In the genomic region with DNA sequence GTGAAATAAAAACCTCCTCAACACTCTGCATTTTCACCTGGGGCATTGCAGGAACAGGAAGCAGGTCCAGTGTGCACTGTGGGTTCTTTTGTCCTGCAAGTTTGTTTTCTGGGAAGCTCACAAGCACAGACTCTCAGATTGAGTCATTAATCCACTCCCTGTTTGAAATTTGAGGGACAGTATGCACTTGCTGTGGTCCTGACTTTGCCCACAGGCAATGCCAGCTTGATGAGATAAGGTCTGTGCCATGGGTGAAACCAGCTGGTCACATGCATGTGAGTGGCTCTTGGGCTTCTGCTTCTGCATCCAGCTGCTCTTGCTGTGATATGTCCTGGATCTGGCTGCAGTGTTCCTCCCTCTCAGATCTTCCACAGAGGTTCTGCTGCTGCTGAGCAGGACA, we compare ENCODE assay signal across 10 cellular contexts. TPM values are rescaled to one million over a fixed set of nuclear protein-coding genes. Genes with fewer than 3 reads are reported as not detected.
DNase-seq lines count a peak whose midpoint lies in the region; ATAC-seq, FAIRE-seq and TF ChIP-seq lines count a peak whose summit lies in the region.
"Not testable (repeated sequence)": the region's sequence is repeated elsewhere in the genome, so short reads cannot be mapped to it uniquely, and the experiment has no call there.
"Had no signal": no experiment of that assay in that cellular context is flagged by ENCODE, and none has a peak within 500 bp of the region (broad histone marks: within the 10 kb centered on the region; RNA-seq: fewer than 3 reads in every experiment).

No MANE protein-coding gene starts in this region.

- POLR2A ChIA-PET in A549 (lab: Yijun Ruan, JAX): interaction anchor here (1.1 kb wide), 1 partner anchor 69 kb away, joined by 3 read pairs; the partner anchor contains the start of gene AKR1C3

- H3K4me3 ChIP-seq in A549; Loucy (ENCODE audit: low read length, poor library complexity, severe bottlenecking); OCI-LY3 (ENCODE audit: low read length); mammary epithelial cell (replicated peaks in 1 of 3; ENCODE audit: insufficient read depth in 1 of 3, low read depth in 2 of 3, low read length in 3 of 3); left lung: not testable (repeated sequence)
- H3K4me3 ChIP-seq in subcutaneous abdominal adipose tissue (ENCODE audit: low read depth in 1 of 5, low read length in 5 of 5): peak overlapping the region in 1 of 5 donors; percentile 36

- not testable (repeated sequence) for H3F3A ChIP-seq in Loucy (ENCODE audit: low read depth)

- H2AFZ ChIP-seq in Loucy (ENCODE audit: low read length): 0 out of 2 replicates have a peak overlapping the region, but pooled peaks have one; percentile 50
- not testable (repeated sequence) for H2AFZ ChIP-seq in OCI-LY3 (ENCODE audit: low read depth, low read length); mammary epithelial cell (ENCODE audit: low read depth, low read length)

- not testable (repeated sequence) for H3K36me3 ChIP-seq in Loucy (ENCODE audit: insufficient read depth, low read length); OCI-LY3 (replicated peaks; ENCODE audit: low read depth, low read length); mammary epithelial cell (ENCODE audit: insufficient read depth, low read length); left lung; subcutaneous abdominal adipose tissue (ENCODE audit: control insufficient read depth in 5 of 5, insufficient read depth in 5 of 5, low read length in 5 of 5)

- not testable (repeated sequence) for DNase-seq in A549 (ENCODE audit: low read depth in 1 of 2, low spot score in 1 of 2); omental fat pad (ENCODE audit: low spot score)
- DNase-seq in mammary epithelial cell (peak; percentile 64), glomerular visceral epithelial cell (ENCODE audit: extremely low spot score) (peak; percentile 17), left lung (peak in 1 of 2 donors; percentile 51)

- not testable (repeated sequence) for TF ChIP-seq RAD21 in A549 (conservative IDR thresholded peaks at IDR 0.05 in 1 of 2, IDR thresholded peaks at IDR 0.05 in 1 of 2)

- in situ Hi-C loops in mammary epithelial cell (cut with MboI; ENCODE audit: low sequenced_read_pairs in 2 of 2): not testable (repeated sequence)

- H3K27me3 ChIP-seq in Loucy (ENCODE audit: insufficient read depth, low read length, poor library complexity, severe bottlenecking); OCI-LY3 (ENCODE audit: low read depth, low read length); mammary epithelial cell (ENCODE audit: insufficient read depth, low read length); left lung; subcutaneous abdominal adipose tissue (ENCODE audit: control insufficient read depth in 5 of 5, insufficient read depth in 4 of 5, low read length in 5 of 5): not testable (repeated sequence)

- intact Hi-C loops in mammary epithelial cell (cut with micrococcal nuclease); left lung (cut with DNase I): not testable (repeated sequence)

- CTCF ChIA-PET in A549 (lab: Yijun Ruan, JAX): interaction anchor here (3.7 kb wide), 1 partner anchor 69 kb away, joined by 18 read pairs; the partner anchor contains the start of gene AKR1C3
- CTCF ChIA-PET in mammary epithelial cell (lab: Charles Lee; ENCODE audit: low non-redundant PET): not testable (repeated sequence)

- TF ChIP-seq CTCF in A549 (IDR thresholded peaks at IDR 0.05); Loucy (conservative IDR thresholded peaks at IDR 0.05; ENCODE audit: low read length); OCI-LY3 (IDR thresholded peaks at IDR 0.05; ENCODE audit: low read depth, low read length); mammary epithelial cell (conservative IDR thresholded peaks at IDR 0.05 in 1 of 2, IDR thresholded peaks at IDR 0.05 in 1 of 2; ENCODE audit: extremely low read depth in 1 of 2, insufficient read depth in 1 of 2, low read depth in 1 of 2, low read length in 2 of 2); left lung (IDR thresholded peaks at IDR 0.05); omental fat pad (IDR thresholded peaks at IDR 0.05): not testable (repeated sequence)

- not testable (repeated sequence) for BruUV-seq in mammary epithelial cell (replicated peaks; lab: Mats Ljungman, UMichigan)

- not testable (repeated sequence) for TF ChIP-seq POLR2A in A549 (IDR thresholded peaks at IDR 0.05; ENCODE audit: low read length)

- peak overlapping the region; percentile 77 to 88 for H3K27ac ChIP-seq in A549
- H3K27ac ChIP-seq in OCI-LY3 (ENCODE audit: low read length); mammary epithelial cell (ENCODE audit: insufficient read depth, low read depth, low read length); left lung: not testable (repeated sequence)
- H3K27ac ChIP-seq in subcutaneous abdominal adipose tissue (ENCODE audit: low read depth, low read length): peak overlapping the region; percentile 24

- peaks cover 38% of the 10 kb centered on the region for H3K9me3 ChIP-seq in A549
- H3K9me3 ChIP-seq in Loucy (ENCODE audit: insufficient read depth, low read depth, low read length); OCI-LY3 (ENCODE audit: insufficient read depth, low read length); mammary epithelial cell (replicated peaks; ENCODE audit: insufficient read depth, low read length); subcutaneous abdominal adipose tissue (ENCODE audit: control insufficient read depth in 5 of 5, low read length in 5 of 5): not testable (repeated sequence)
- peaks cover 0 to 14% of the 10 kb centered on the region in 2 donors for H3K9me3 ChIP-seq in left lung

- not testable (repeated sequence) for H3K9me2 ChIP-seq in Loucy (replicated peaks; ENCODE audit: low read depth, low read length)

- ATAC-seq in A549 (peak; percentile 31 to 32; a peak in 3 of 6 replicates), left lung (peak; percentile 68), omental fat pad (ENCODE audit: low FRiP score) (peak; percentile 28)

- H3K4me2 ChIP-seq in A549 (peak overlapping the region; percentile 6; the same call in 1 of the 3 replicates), Loucy (ENCODE audit: low read depth, low read length, poor library complexity, severe bottlenecking) (peak overlapping the region; percentile 40), OCI-LY3 (ENCODE audit: low read length) (0 out of 2 replicates have a peak overlapping the region, but pooled peaks have one; percentile 28), mammary epithelial cell (ENCODE audit: insufficient read depth, low read depth, low read length) (peak overlapping the region; percentile 35)

- H4K20me1 ChIP-seq in Loucy (ENCODE audit: insufficient read depth, low read length, poor library complexity, severe bottlenecking); OCI-LY3 (ENCODE audit: insufficient read depth, low read length); mammary epithelial cell (ENCODE audit: insufficient read depth, low read length): not testable (repeated sequence)

- dilution Hi-C loops in mammary epithelial cell (cut with HindIII; ENCODE audit: low sequenced_read_pairs): not testable (repeated sequence)

- peaks cover 28% of the 10 kb centered on the region for H3K4me1 ChIP-seq in A549
- peaks cover 11% of the 10 kb centered on the region for H3K4me1 ChIP-seq in Loucy (ENCODE audit: insufficient read depth, low read length, poor library complexity, severe bottlenecking)
- peaks cover 12% of the 10 kb centered on the region for H3K4me1 ChIP-seq in OCI-LY3 (ENCODE audit: low read length)
- H3K4me1 ChIP-seq in mammary epithelial cell (ENCODE audit: insufficient read depth, low read length): peaks cover 21% of the 10 kb centered on the region
- H3K4me1 ChIP-seq in left lung: not testable (repeated sequence)
- peaks cover 4 to 25% (median 17%) of the 10 kb centered on the region in 5 donors for H3K4me1 ChIP-seq in subcutaneous abdominal adipose tissue (ENCODE audit: control insufficient read depth in 5 of 5, insufficient read depth in 5 of 5, low read length in 5 of 5)

- H3K9ac ChIP-seq in Loucy (ENCODE audit: low read depth, low read length, poor library complexity, severe bottlenecking); OCI-LY3 (ENCODE audit: low read length); mammary epithelial cell (ENCODE audit: insufficient read depth, low read length); subcutaneous abdominal adipose tissue (ENCODE audit: low read length in 5 of 5): not testable (repeated sequence)

- not testable (repeated sequence) for H3K79me2 ChIP-seq in Loucy (ENCODE audit: insufficient read depth, low read length); OCI-LY3 (ENCODE audit: low read length); mammary epithelial cell (ENCODE audit: insufficient read depth, low read length)

- not testable (repeated sequence) for FAIRE-seq in A549 (lab: Jason Lieb, UNC)

- TF ChIP-seq EP300 in A549 (IDR thresholded peaks at IDR 0.05): not testable (repeated sequence)

RNA-seq across cellular contexts. Expression of gene AKR1C2, which starts 21.8 kb away (rescaled TPM):
- 6,607 and 6,805 TPM in 2 replicates for polyA plus RNA-seq in A549 (2011; rRNA removed)
- 2,138 and 2,314 TPM in 2 replicates for polyA plus RNA-seq in A549 (2012; cell fraction: cytosol; rRNA removed)
- polyA plus RNA-seq in A549 (2012; cell fraction: nucleus; rRNA removed): 1,646 and 2,223 TPM in 2 replicates
- polyA plus RNA-seq in A549 (2017; fragmentation: RNase III; extraction: RNeasy Plus Mini Kit Qiagen cat#74134 plus additional on column Dnase treatment): 5,292 to 5,660 TPM (median 5,410 TPM) in 3 replicates
- polyA minus RNA-seq in A549 (2011; rRNA and poly(A)+ RNA removed): 1,944 and 2,314 TPM in 2 replicates
- 10 to 100 TPM; 19.7 to 28.0 TPM for total RNA-seq in mammary epithelial cell
- 40.3 TPM for polyA plus RNA-seq in mammary epithelial cell
- polyA minus RNA-seq in mammary epithelial cell: 22.8 TPM
- total RNA-seq in left lung: 10 to 100 TPM; 12.0 to 65.3 TPM
- 100 to 1,000 TPM in 3 of 4 donors, 10 to 100 TPM in 1; 51.7 to 269 (median 192) TPM for total RNA-seq in omental fat pad
- total RNA-seq: activated T-helper 17 cell treated with anti-CD3 and anti-CD28 coated beads, Interleukin-2, amount 50 U/mL, for 72 hours; SK-MEL-5 had no signal
